Comparison of ENCODE assay signal across 11 cellular contexts in genomic region chr2:134359367-134360081, GRCh38.
DNase-seq lines count a peak whose midpoint lies in the region; FAIRE-seq and TF ChIP-seq lines count a peak whose summit lies in the region.
"Had no signal": no experiment of that assay in that cellular context is flagged by ENCODE, and none has a peak within 500 bp of the region (broad histone marks: within the 10 kb centered on the region; RNA-seq: fewer than 3 reads in every experiment).

No MANE protein-coding gene starts in this region.

- no peaks in the 10 kb centered on the region for H3K27me3 ChIP-seq in OCI-LY1 (ENCODE audit: insufficient read depth, low read length)

- no peak overlapping the region for H3K4me2 ChIP-seq in OCI-LY1 (ENCODE audit: low read length)

- no peak overlapping the region for H3K9ac ChIP-seq in OCI-LY1 (ENCODE audit: low read length)

- H3K79me2 ChIP-seq in OCI-LY1 (ENCODE audit: insufficient read depth, low read length), result no peaks in the 10 kb centered on the region

- H3K27ac ChIP-seq in OCI-LY1 (ENCODE audit: low read depth, low read length, poor library complexity, severe bottlenecking), result peak overlapping the region; percentile 35

- no peak for TF ChIP-seq CTCF in OCI-LY1 (IDR thresholded peaks at IDR 0.05; ENCODE audit: low read length)

- H3K36me3 ChIP-seq in OCI-LY1 (ENCODE audit: insufficient read depth, low read length), result peaks cover 91% of the 10 kb centered on the region

- peaks cover 11% of the 10 kb centered on the region for H3K4me1 ChIP-seq in OCI-LY1 (ENCODE audit: insufficient read depth, low read length, severe bottlenecking)

- H3F3A ChIP-seq in OCI-LY1 (ENCODE audit: insufficient read depth, low read length), result no peaks in the 10 kb centered on the region

- no peak for FAIRE-seq in RCC 7860 (lab: Jason Lieb, UNC)
- FAIRE-seq: TTC549 had no signal

- H3K9me2 ChIP-seq in OCI-LY1 (ENCODE audit: low read depth, low read length), result no peaks in the 10 kb centered on the region

- H3K4me3 ChIP-seq in OCI-LY1 (ENCODE audit: low read depth, low read length, poor library complexity, severe bottlenecking), result no peak overlapping the region

- no peaks in the 10 kb centered on the region for H4K20me1 ChIP-seq in OCI-LY1 (ENCODE audit: insufficient read depth, low read length)

- H3K9me3 ChIP-seq in OCI-LY1 (ENCODE audit: low read length), result no peaks in the 10 kb centered on the region

- H2AFZ ChIP-seq in OCI-LY1 (ENCODE audit: low read length), result no peak overlapping the region

- DNase-seq in COLO668 (lab: John Stamatoyannopoulos, UW; ENCODE audit: unreplicated experiment) (peak; percentile 50), NCI-H1105 treated with DMSO at 0.1 percent for 48 hours (lab: John Stamatoyannopoulos, UW) (peak; percentile 92), iris pigment epithelial cell (ENCODE audit: low read depth) (peak; percentile 38), RCC 7860 (ENCODE audit: low spot score) (no peak), AG08395 (ENCODE audit: low spot score) (no peak)
- DNase-seq in stimulated activated naive CD4-positive, alpha-beta T cell treated with Interleukin-2 at 50 U/mL for 16 hours (lab: John Stamatoyannopoulos, UW), result no peak
- DNase-seq in activated CD4-positive, alpha-beta T cell treated with anti-CD3 and anti-CD28 coated beads, Interleukin-2, amount 50 U/mL, for 48 hours, result no peak
- DNase-seq: activated effector memory CD4-positive, alpha-beta T cell treated with Interleukin-2 at 50 U/mL for 16 hours; stimulated activated CD4-positive, alpha-beta T cell treated with anti-CD3 and anti-CD28 coated beads, Interleukin-15, amount 100 ng/mL, for 24 hours had no signal

Comparison
In these comparisons a context has a peak if more than half of its experiments do, and no peak if none do; other contexts are left out.
1. DNase-seq: peak in COLO668 (single experiment), NCI-H1105 treated with DMSO at 0.1 percent for 48 hours (single experiment) and iris pigment epithelial cell (single experiment); none in stimulated activated naive CD4-positive, alpha-beta T cell treated with Interleukin-2 at 50 U/mL for 16 hours (single experiment), RCC 7860 (single experiment), activated CD4-positive, alpha-beta T cell treated with anti-CD3 and anti-CD28 coated beads, Interleukin-2, amount 50 U/mL, for 48 hours (0 of 2) and AG08395 (single experiment).